Comparison of ENCODE assay signal across 8 cellular contexts in the genomic region with DNA sequence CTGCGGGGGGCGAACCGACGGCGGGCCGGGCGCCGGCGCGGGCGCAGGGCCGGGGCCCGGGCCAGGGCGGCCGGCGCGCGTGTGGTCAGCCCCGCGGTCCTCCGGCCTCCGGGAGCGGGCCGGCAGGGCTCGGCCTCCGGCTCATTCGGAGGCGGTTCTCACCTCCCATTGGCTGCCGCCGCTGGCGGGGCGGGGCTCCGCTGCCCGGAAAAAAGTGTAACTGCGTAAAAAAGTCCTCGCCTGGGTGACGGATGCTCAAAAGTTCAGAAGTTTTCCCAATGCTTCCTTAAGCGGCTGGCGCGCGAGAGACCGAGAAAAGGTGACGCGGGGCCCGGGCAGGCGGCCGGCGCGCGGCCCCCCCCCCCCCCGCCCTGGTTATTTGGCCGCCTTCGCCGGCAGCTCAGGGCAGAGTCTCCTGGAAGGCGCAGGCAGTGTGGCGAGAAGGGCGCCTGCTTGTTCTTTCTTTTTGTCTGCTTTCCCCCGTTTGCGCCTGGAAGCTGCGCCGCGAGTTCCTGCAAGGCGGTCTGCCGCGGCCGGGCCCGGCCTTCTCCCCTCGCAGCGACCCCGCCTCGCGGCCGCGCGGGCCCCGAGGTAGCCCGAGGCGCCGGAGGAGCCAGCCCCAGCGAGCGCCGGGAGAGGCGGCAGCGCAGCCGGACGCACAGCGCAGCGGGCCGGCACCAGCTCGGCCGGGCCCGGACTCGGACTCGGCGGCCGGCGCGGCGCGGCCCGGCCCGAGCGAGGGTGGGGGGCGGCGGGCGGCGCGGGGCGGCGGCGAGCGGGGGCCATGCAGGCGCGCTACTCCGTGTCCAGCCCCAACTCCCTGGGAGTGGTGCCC. TPM values are rescaled to one million over a fixed set of nuclear protein-coding genes. Genes with fewer than 3 reads are reported as not detected.
DNase-seq lines count a peak whose midpoint lies in the region; ATAC-seq and TF ChIP-seq lines count a peak whose summit lies in the region.

A gene (plus strand): TSS at position 254 of the 835 bp plus-strand sequence. CDS start 531 bp downstream, at position 785.

- H3K9me3 ChIP-seq in SJCRH30 (replicated peaks), result no peaks in the 10 kb centered on the region
- peaks cover 0 to 12% (median 0%) of the 10 kb centered on the region in 8 donors for H3K9me3 ChIP-seq in spleen

- peaks cover 1% of the 10 kb centered on the region for H3K27me3 Mint-ChIP-seq in chondrocyte (ENCODE audit: low read depth)

- H3K27ac Mint-ChIP-seq in chondrocyte (ENCODE audit: unreplicated experiment), result peak within 1 kb of the TSS; percentile 97

- H3K4me3 ChIP-seq in SJCRH30 (peak within 1 kb of the TSS; percentile 84), kidney epithelial cell (ENCODE audit: low read depth, low read length) (peak within 1 kb of the TSS; percentile 87), spleen (peak within 1 kb of the TSS; percentile 51 to 79 (median 65))

- ATAC-seq in GM19023 (IDR thresholded peaks at IDR 0.05; ENCODE audit: unreplicated experiment), result peak; percentile 59

- H3K36me3 ChIP-seq in SJCRH30 (no peaks in the 10 kb centered on the region), kidney epithelial cell (ENCODE audit: control insufficient read depth, insufficient read depth, low read length) (peaks cover 1% of the 10 kb centered on the region), spleen (no peaks in the 10 kb centered on the region)

- H3K4me3 Mint-ChIP-seq in chondrocyte (ENCODE audit: unreplicated experiment), result peak within 1 kb of the TSS; percentile 92

- DNase-seq in COLO668 (lab: John Stamatoyannopoulos, UW; ENCODE audit: unreplicated experiment), result peak; percentile 68
- DNase-seq in HK-2 (ENCODE audit: unreplicated experiment), result peak; percentile 93
- peak; percentile 78 to 81 for DNase-seq in SJCRH30
- DNase-seq in chondrocyte (ENCODE audit: low spot score), result no peak
- DNase-seq in kidney epithelial cell (ENCODE audit: low read depth), result peak; percentile 77
- peak; percentile 91 for DNase-seq in spleen
- no peak for DNase-seq in NCI-H187 (lab: John Stamatoyannopoulos, UW)

- no peaks in the 10 kb centered on the region for H3K9me3 Mint-ChIP-seq in chondrocyte (ENCODE audit: low read depth)

- intact Hi-C loops in spleen (cut with DNase I; ENCODE audit: low total_unique reads), result no loop called here

- H3K27me3 ChIP-seq in SJCRH30 (no peaks in the 10 kb centered on the region), kidney epithelial cell (ENCODE audit: control insufficient read depth, insufficient read depth, low read length) (peaks cover 20% of the 10 kb centered on the region), spleen (replicated peaks in 1 of 7) (peaks cover 24 to 100% (median 96%) of the 10 kb centered on the region in 7 donors)

- H3K4me1 ChIP-seq in SJCRH30, result no peaks in the 10 kb centered on the region
- peaks cover 25 to 96% (median 77%) of the 10 kb centered on the region in 6 donors for H3K4me1 ChIP-seq in spleen

- TF ChIP-seq CTCF in chondrocyte (IDR thresholded peaks at IDR 0.05), result no peak
- no peak for TF ChIP-seq CTCF in kidney epithelial cell (IDR thresholded peaks at IDR 0.05; ENCODE audit: insufficient read depth, low read length, poor library complexity, severe bottlenecking)
- no peak for TF ChIP-seq CTCF in spleen (IDR thresholded peaks at IDR 0.05 in 8 of 11, conservative IDR thresholded peaks at IDR 0.05 in 3 of 11)

- H3K27ac ChIP-seq in SJCRH30 (peak within 1 kb of the TSS; percentile 53; the same call in 1 of the 2 replicates), spleen (peak within 1 kb of the TSS in 6 of 8 donors; percentile 4 to 80 (median 58))

- peaks cover 22% of the 10 kb centered on the region for H3K36me3 Mint-ChIP-seq in chondrocyte (ENCODE audit: low read depth)

- H3K4me1 Mint-ChIP-seq in chondrocyte (ENCODE audit: low read depth), result peaks cover 33% of the 10 kb centered on the region

- WGBS in spleen, 5 donors, result 0 to 1% (median 0%) methylated on average over 62 to 115 of the region's 115 CpGs

- TF ChIP-seq POLR2A in spleen (IDR thresholded peaks at IDR 0.05), result no peak

RNA-seq across cellular contexts. Expression of the gene that starts here (rescaled TPM):
- total RNA-seq in SJCRH30 (2014; rRNA removed; shearing (Covaris generic)), result 7.2 TPM in 2 replicates
- total RNA-seq in chondrocyte (84.2 to 125 TPM (median 84.4 TPM) in 3 replicates), kidney epithelial cell (26.2 and 27.6 TPM in 2 replicates), spleen (1 to 10 TPM in 1 of 7 donors, under 1 TPM in 6; 0.37 to 1.1 (median 0.58) TPM)
- polyA plus RNA-seq in spleen, result under 1 TPM; 0.20 to 0.67 (median 0.53) TPM

Comparison
In these comparisons a context has a peak if more than half of its experiments do, and no peak if none do; other contexts are left out.
1. DNase-seq: peak in COLO668 (single experiment), HK-2 (single experiment), SJCRH30 (2 of 2), kidney epithelial cell (single experiment) and spleen (single experiment); none in chondrocyte (single experiment) and NCI-H187 (0 of 2).
2. Peak in every context shown above with its lines, with median percentiles within 50 percentile points of each other: H3K4me3 ChIP-seq.